Comparison of ENCODE assay signal across 21 cellular contexts in genomic region chr17:34226011-34226410, GRCh38. TPM values are rescaled to one million over a fixed set of nuclear protein-coding genes. Genes with fewer than 3 reads are reported as not detected.
"Had no signal": no experiment of that assay in that cellular context is flagged by ENCODE, and none has a peak within 500 bp of the region (broad histone marks: within the 10 kb centered on the region; RNA-seq: fewer than 3 reads in every experiment).

No MANE protein-coding gene starts in this region.

- H2AFZ ChIP-seq: neural progenitor cell had no signal

- FAIRE-seq: frontal cortex, TTC549 had no signal

- H3K9me3 ChIP-seq: colonic mucosa had no signal

- H3K4me3 ChIP-seq: colonic mucosa, esophagus squamous epithelium, heart right ventricle, neural progenitor cell, spleen, upper lobe of left lung had no signal

- H3K9ac ChIP-seq: neural progenitor cell had no signal

- H3K27ac ChIP-seq: colonic mucosa, esophagus squamous epithelium, heart right ventricle, neural progenitor cell, spleen had no signal

- H3K36me3 ChIP-seq: colonic mucosa, esophagus squamous epithelium, heart right ventricle, neural progenitor cell, spleen, upper lobe of left lung had no signal

- ATAC-seq: heart right ventricle, sciatic nerve, WTC11 had no signal

- H3K4me1 ChIP-seq: colonic mucosa, neural progenitor cell had no signal

- H3K27me3 ChIP-seq: colonic mucosa, neural progenitor cell, upper lobe of left lung had no signal

- DNase-seq: activated CD4-positive, alpha-beta memory T cell treated with anti-CD3 and anti-CD28 coated beads, Interleukin-2, amount 10 ng/mL, durations not matched to agents 7 days and 5 days; activated CD4-positive, alpha-beta T cell treated with anti-CD3 and anti-CD28 coated beads for 4 hours; activated effector memory CD4-positive, alpha-beta T cell treated with anti-CD3 and anti-CD28 coated beads, Interleukin-2, amount 50 U/mL, for 16 hours; activated T-cell treated with anti-CD3 and anti-CD28 coated beads, Interleukin-2, amount 50 U/mL, for 48 hours; central memory CD4-positive, alpha-beta T cell; colonic mucosa; esophagus squamous epithelium; heart right ventricle; naive B cell; spleen; upper lobe of left lung had no signal

- H3K4me2 ChIP-seq: neural progenitor cell had no signal

RNA-seq across cellular contexts. Expression of gene CCL2, which starts 29.1 kb away (rescaled TPM):
- total RNA-seq: activated CD4-positive, alpha-beta memory T cell treated with anti-CD3 and anti-CD28 coated beads, Interleukin-2, amount 10 ng/mL, durations not matched to agents 7 days and 5 days; T-helper 2 cell treated with Interferon-gamma antibody and Interleukin-4, amounts not matched to agents 100 ng/mL and 5 ng/mL, for 36 hours had no signal

RNA-seq across cellular contexts. Expression of gene CCL7, which starts 44.0 kb away (rescaled TPM):
- total RNA-seq: activated CD4-positive, alpha-beta memory T cell treated with anti-CD3 and anti-CD28 coated beads, Interleukin-2, amount 10 ng/mL, durations not matched to agents 7 days and 5 days; esophagus squamous epithelium; frontal cortex; osteocyte; spleen; T-helper 2 cell treated with Interferon-gamma antibody and Interleukin-4, amounts not matched to agents 100 ng/mL and 5 ng/mL, for 36 hours; temporal lobe; WTC11 had no signal
- polyA plus RNA-seq: spleen had no signal

RNA-seq across cellular contexts. Expression of gene CCL11, which starts 59.5 kb away (rescaled TPM):
- total RNA-seq: activated CD4-positive, alpha-beta memory T cell treated with anti-CD3 and anti-CD28 coated beads, Interleukin-2, amount 10 ng/mL, durations not matched to agents 7 days and 5 days; frontal cortex; mononuclear cell; osteocyte; pulmonary artery endothelial cell; T-helper 2 cell treated with Interferon-gamma antibody and Interleukin-4, amounts not matched to agents 100 ng/mL and 5 ng/mL, for 36 hours; temporal lobe; WTC11 had no signal
